ENCODE assay signal across 35 cellular contexts in genomic region chr2:195934484-195934883, GRCh38.
"Had no signal": no experiment of that assay in that cellular context is flagged by ENCODE, and none has a peak within 500 bp of the region (broad histone marks: within the 10 kb centered on the region; RNA-seq: fewer than 3 reads in every experiment).

No MANE protein-coding gene starts in this region.

- H3K27ac ChIP-seq: ascending aorta, cardiac muscle cell, VCaP had no signal

- H3K27me3 Mint-ChIP-seq: activated B cell treated with CpG ODN at 0.5 μM for 24 hours; activated CD4-positive, alpha-beta memory T cell treated with anti-CD3 and anti-CD28 coated beads for 36 hours; activated CD8-positive, alpha-beta T cell treated with anti-CD3 and anti-CD28 coated beads for 36 hours; activated naive CD4-positive, alpha-beta T cell treated with anti-CD3 and anti-CD28 coated beads, Interleukin-2, amount 10 ng/mL, durations not matched to agents 7 days and 5 days; activated naive CD4-positive, alpha-beta T cell treated with anti-CD3 and anti-CD28 coated beads, Interleukin-2, amount 50 U/mL, for 24 hours; activated naive CD8-positive, alpha-beta T cell; activated naive CD8-positive, alpha-beta T cell treated with anti-CD3 and anti-CD28 coated beads, Interleukin-2, amount 50 U/mL, for 24 hours; brain had no signal

- H3K4me1 ChIP-seq: ascending aorta had no signal

- DNase-seq: activated B cell treated with CpG ODN at 0.5 μM for 24 hours; activated CD4-positive, alpha-beta memory T cell treated with anti-CD3 and anti-CD28 coated beads for 36 hours; activated CD4-positive, alpha-beta T cell treated with anti-CD3 and anti-CD28 coated beads for 4 hours; activated CD4-positive, alpha-beta T cell treated with anti-CD3 and anti-CD28 coated beads, Interleukin-2, amount 10 ng/mL, durations not matched to agents 24 days and 14 days; activated CD4-positive, alpha-beta T cell treated with anti-CD3 and anti-CD28 coated beads, Interleukin-2, amount 50 U/mL, for 1 hour; activated CD4-positive, alpha-beta T cell treated with anti-CD3 and anti-CD28 coated beads, Interleukin-2, amount 50 U/mL, for 4 hours; activated CD4-positive, CD25-positive, alpha-beta regulatory T cell treated with anti-CD3 and anti-CD28 coated beads, Interleukin-2, amount 50 U/mL, for 72 hours; activated CD8-positive, alpha-beta memory T cell treated with anti-CD3 and anti-CD28 coated beads, Interleukin-2, amount 50 U/mL, for 4 hours; activated CD8-positive, alpha-beta T cell treated with anti-CD3 and anti-CD28 coated beads for 36 hours; activated effector memory CD4-positive, alpha-beta T cell treated with Interleukin-2 at 50 U/mL for 16 hours; activated gamma-delta T cell; activated naive CD4-positive, alpha-beta T cell treated with anti-CD3 and anti-CD28 coated beads, Interleukin-2, amount 10 ng/mL, durations not matched to agents 7 days and 5 days; activated naive CD4-positive, alpha-beta T cell treated with Interleukin-2 at 50 U/mL for 16 hours; activated naive CD8-positive, alpha-beta T cell treated with anti-CD3 and anti-CD28 coated beads, Interleukin-2, amount 10 ng/mL, durations not matched to agents 7 days and 5 days; activated naive CD8-positive, alpha-beta T cell treated with anti-CD3 and anti-CD28 coated beads, Interleukin-2, amount 50 U/mL, for 24 hours; activated T-cell treated with anti-CD3 and anti-CD28 coated beads for 4 hours; activated T-cell treated with anti-CD3 and anti-CD28 coated beads, Interleukin-2, amount 50 U/mL, for 1 hour; activated T-cell treated with anti-CD3 and anti-CD28 coated beads, Interleukin-2, amount 50 U/mL, for 4 hours; amygdala; anterior cingulate cortex; caudate nucleus; cerebellar nuclear complex; T-helper 1 cell; T-helper 2 cell; T-helper 9 cell had no signal

- H3K4me1 Mint-ChIP-seq: activated B cell treated with CpG ODN at 0.5 μM for 24 hours; activated CD4-positive, alpha-beta T cell treated with anti-CD3 and anti-CD28 coated beads, Interleukin-2, amount 10 ng/mL, durations not matched to agents 24 days and 14 days; activated naive CD4-positive, alpha-beta T cell treated with anti-CD3 and anti-CD28 coated beads, Interleukin-2, amount 10 ng/mL, durations not matched to agents 7 days and 5 days; activated naive CD4-positive, alpha-beta T cell treated with anti-CD3 and anti-CD28 coated beads, Interleukin-2, amount 50 U/mL, for 24 hours; activated naive CD8-positive, alpha-beta T cell treated with anti-CD3 and anti-CD28 coated beads, Interleukin-2, amount 10 ng/mL, durations not matched to agents 7 days and 5 days; activated naive CD8-positive, alpha-beta T cell treated with anti-CD3 and anti-CD28 coated beads, Interleukin-2, amount 50 U/mL, for 24 hours; central memory CD8-positive, alpha-beta T cell had no signal

- ATAC-seq: activated CD8-positive, alpha-beta T cell treated with anti-CD3 and anti-CD28 coated beads for 36 hours; activated naive CD8-positive, alpha-beta T cell treated with anti-CD3 and anti-CD28 coated beads, Interleukin-2, amount 50 U/mL, for 24 hours; activated T-cell treated with anti-CD3 and anti-CD28 coated beads, Interleukin-2, amount 50 U/mL, for 4 hours had no signal

- H3K9me3 Mint-ChIP-seq: activated CD4-positive, alpha-beta memory T cell treated with anti-CD3 and anti-CD28 coated beads for 36 hours; activated CD4-positive, alpha-beta T cell treated with anti-CD3 and anti-CD28 coated beads, Interleukin-2, amount 10 ng/mL, durations not matched to agents 24 days and 14 days; activated naive CD4-positive, alpha-beta T cell treated with anti-CD3 and anti-CD28 coated beads, Interleukin-2, amount 10 ng/mL, durations not matched to agents 7 days and 5 days; activated naive CD4-positive, alpha-beta T cell treated with anti-CD3 and anti-CD28 coated beads, Interleukin-2, amount 50 U/mL, for 24 hours; activated naive CD8-positive, alpha-beta T cell treated with anti-CD3 and anti-CD28 coated beads, Interleukin-2, amount 10 ng/mL, durations not matched to agents 7 days and 5 days; activated naive CD8-positive, alpha-beta T cell treated with anti-CD3 and anti-CD28 coated beads, Interleukin-2, amount 50 U/mL, for 24 hours; activated T-helper 2 cell treated with anti-CD3 and anti-CD28 coated beads, Interferon-gamma antibody, Interleukin-2, Interleukin-4, amounts not matched to agents 10 μg/mL and 5 μg/mL and 100 μg/mL, durations not matched to agents 14 hours and 24 hours and 36 hours; central memory CD8-positive, alpha-beta T cell; T-helper 1 cell treated with Interleukin-12 subunit alpha and Interleukin-12 subunit beta and Interleukin-4 antibody, amounts not matched to agents 30 μg/mL and 1 μg/mL, for 36 hours; T-helper 2 cell treated with Interferon-gamma antibody and Interleukin-4, amounts not matched to agents 5 μg/mL and 100 μg/mL, for 36 hours had no signal

- H3K27me3 ChIP-seq: ascending aorta, cardiac muscle cell had no signal

- H3K4me3 Mint-ChIP-seq: activated B cell treated with CpG ODN at 0.5 μM for 24 hours; activated CD4-positive, alpha-beta memory T cell treated with anti-CD3 and anti-CD28 coated beads for 36 hours; activated CD4-positive, alpha-beta T cell treated with anti-CD3 and anti-CD28 coated beads, Interleukin-2, amount 10 ng/mL, durations not matched to agents 24 days and 14 days; activated CD8-positive, alpha-beta T cell treated with anti-CD3 and anti-CD28 coated beads for 36 hours; activated naive CD4-positive, alpha-beta T cell treated with anti-CD3 and anti-CD28 coated beads, Interleukin-2, amount 10 ng/mL, durations not matched to agents 7 days and 5 days; activated naive CD4-positive, alpha-beta T cell treated with anti-CD3 and anti-CD28 coated beads, Interleukin-2, amount 50 U/mL, for 24 hours; activated naive CD8-positive, alpha-beta T cell; activated naive CD8-positive, alpha-beta T cell treated with anti-CD3 and anti-CD28 coated beads, Interleukin-2, amount 10 ng/mL, durations not matched to agents 7 days and 5 days; activated naive CD8-positive, alpha-beta T cell treated with anti-CD3 and anti-CD28 coated beads, Interleukin-2, amount 50 U/mL, for 24 hours; activated T-cell treated with anti-CD3 and anti-CD28 coated beads, Interleukin-2, amount 50 U/mL, for 4 hours; brain; central memory CD8-positive, alpha-beta T cell; T-helper 1 cell treated with Interleukin-12 subunit alpha and Interleukin-12 subunit beta and Interleukin-4 antibody, amounts not matched to agents 30 μg/mL and 1 μg/mL, for 36 hours; T-helper 2 cell treated with Interferon-gamma antibody and Interleukin-4, amounts not matched to agents 5 μg/mL and 100 μg/mL, for 36 hours had no signal

- H3K36me3 ChIP-seq: ascending aorta, cardiac muscle cell had no signal

- H3K4me3 ChIP-seq: ascending aorta, cardiac muscle cell had no signal

- H3K27ac Mint-ChIP-seq: activated B cell treated with CpG ODN at 0.5 μM for 24 hours; activated CD4-positive, alpha-beta memory T cell treated with anti-CD3 and anti-CD28 coated beads for 36 hours; activated CD4-positive, alpha-beta T cell treated with anti-CD3 and anti-CD28 coated beads, Interleukin-2, amount 10 ng/mL, durations not matched to agents 24 days and 14 days; activated CD8-positive, alpha-beta T cell treated with anti-CD3 and anti-CD28 coated beads for 36 hours; activated naive CD4-positive, alpha-beta T cell treated with anti-CD3 and anti-CD28 coated beads, Interleukin-2, amount 10 ng/mL, durations not matched to agents 7 days and 5 days; activated naive CD4-positive, alpha-beta T cell treated with anti-CD3 and anti-CD28 coated beads, Interleukin-2, amount 50 U/mL, for 24 hours; activated naive CD8-positive, alpha-beta T cell; activated naive CD8-positive, alpha-beta T cell treated with anti-CD3 and anti-CD28 coated beads, Interleukin-2, amount 10 ng/mL, durations not matched to agents 7 days and 5 days; activated naive CD8-positive, alpha-beta T cell treated with anti-CD3 and anti-CD28 coated beads, Interleukin-2, amount 50 U/mL, for 24 hours; activated T-helper 2 cell treated with anti-CD3 and anti-CD28 coated beads, Interferon-gamma antibody, Interleukin-2, Interleukin-4, amounts not matched to agents 10 μg/mL and 5 μg/mL and 100 μg/mL, durations not matched to agents 14 hours and 24 hours and 36 hours; brain; T-helper 1 cell treated with Interleukin-12 subunit alpha and Interleukin-12 subunit beta and Interleukin-4 antibody, amounts not matched to agents 30 μg/mL and 1 μg/mL, for 36 hours; T-helper 2 cell treated with Interferon-gamma antibody and Interleukin-4, amounts not matched to agents 5 μg/mL and 100 μg/mL, for 36 hours had no signal

- H3K9me3 ChIP-seq: ascending aorta had no signal

- H3K36me3 Mint-ChIP-seq: activated CD4-positive, alpha-beta memory T cell treated with anti-CD3 and anti-CD28 coated beads for 36 hours; activated naive CD4-positive, alpha-beta T cell treated with anti-CD3 and anti-CD28 coated beads, Interleukin-2, amount 10 ng/mL, durations not matched to agents 7 days and 5 days; activated naive CD4-positive, alpha-beta T cell treated with anti-CD3 and anti-CD28 coated beads, Interleukin-2, amount 50 U/mL, for 24 hours; activated naive CD8-positive, alpha-beta T cell treated with anti-CD3 and anti-CD28 coated beads, Interleukin-2, amount 10 ng/mL, durations not matched to agents 7 days and 5 days; brain had no signal
